Comparison of ENCODE assay signal across 9 cellular contexts in the genomic region with DNA sequence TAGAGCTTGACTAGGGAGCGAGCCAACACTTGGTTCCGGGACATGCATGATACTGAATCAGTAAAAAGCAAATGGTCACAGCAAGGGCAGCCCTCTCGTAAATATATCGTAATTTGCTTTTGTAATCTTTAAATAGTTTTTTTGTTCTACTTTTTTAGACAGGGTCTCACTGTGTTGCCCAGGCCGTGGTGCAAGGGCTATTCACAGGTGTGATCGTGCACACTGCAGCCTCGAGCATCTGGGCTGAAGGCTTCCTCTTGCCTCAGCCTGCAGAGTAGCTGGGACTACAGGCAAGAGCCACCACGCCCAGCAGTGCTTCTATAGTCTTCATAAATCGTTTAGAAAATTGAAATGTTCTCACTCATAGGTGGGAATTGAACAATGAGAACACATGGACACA.
"Had no signal": no experiment of that assay in that cellular context is flagged by ENCODE, and none has a peak within 500 bp of the region (broad histone marks: within the 10 kb centered on the region; RNA-seq: fewer than 3 reads in every experiment).

No MANE protein-coding gene starts in this region.

- H3K4me3 Mint-ChIP-seq: H9, IgD-negative memory B cell had no signal

- H3K9ac ChIP-seq: GM23248 had no signal

- H3K27ac ChIP-seq: GM23248, HL-60 had no signal

- H3K36me3 Mint-ChIP-seq: IgD-negative memory B cell had no signal

- H3K4me1 Mint-ChIP-seq: IgD-negative memory B cell had no signal

- DNase-seq: GM23248, GOT3, H9, HCEC 1CT, HFFc6 had no signal

- H3K9me3 Mint-ChIP-seq: H9, HFFc6 had no signal

- H3K4me3 ChIP-seq: GM23248 had no signal

- H3K27me3 Mint-ChIP-seq: IgD-negative memory B cell had no signal

- FAIRE-seq: H54, HepG2 had no signal

- H3K27ac Mint-ChIP-seq: IgD-negative memory B cell had no signal

- ATAC-seq: HepG2 had no signal

- H2AFZ ChIP-seq: GM23248 had no signal
